ENCODE assay signal across 8 cellular contexts in the genomic region with DNA sequence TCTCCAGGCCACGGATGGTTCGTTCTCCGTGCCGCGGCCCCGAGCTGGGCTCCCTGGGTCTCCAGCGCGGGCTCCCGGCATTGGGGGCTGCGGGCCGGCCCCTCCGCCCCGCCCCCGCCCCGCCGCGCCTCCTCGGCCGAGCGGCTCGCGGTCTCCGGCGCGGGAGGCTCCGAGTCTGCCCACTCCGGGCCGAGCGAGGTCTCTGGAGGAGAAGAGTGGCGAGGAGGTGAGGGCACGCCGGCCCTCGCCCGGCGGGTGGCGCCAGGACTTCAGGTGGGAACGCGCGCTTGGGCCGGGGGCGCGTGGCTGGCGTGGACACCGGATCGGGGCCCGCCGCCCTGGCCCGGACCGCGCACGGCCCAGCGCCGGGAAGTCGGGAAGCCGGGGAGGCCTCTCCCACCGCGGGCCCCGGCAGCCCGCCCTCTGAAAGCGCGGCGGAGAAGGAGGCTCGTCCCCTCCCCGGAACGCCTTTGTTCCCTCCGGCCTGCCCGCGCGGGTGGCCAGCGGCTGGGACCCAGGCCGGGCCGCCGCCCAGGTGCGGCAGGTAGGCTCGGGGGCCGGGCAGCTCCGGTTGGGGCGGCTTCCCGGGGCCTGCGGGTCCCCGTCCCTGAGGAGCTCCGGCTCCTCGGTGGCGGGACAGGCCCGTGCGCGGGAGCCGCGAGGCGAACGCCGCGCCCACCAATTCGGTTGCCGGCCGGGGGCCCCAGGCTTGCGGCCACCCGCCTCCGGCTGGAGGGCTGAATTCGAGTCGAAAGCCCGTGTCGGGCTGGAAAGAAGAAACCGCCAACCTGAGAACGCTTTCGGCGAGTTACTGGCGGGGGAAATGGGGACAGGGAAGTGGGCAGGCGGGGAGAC. TPM values are rescaled to one million over a fixed set of nuclear protein-coding genes. Genes with fewer than 3 reads are reported as not detected.
DNase-seq lines count a peak whose midpoint lies in the region; ATAC-seq and FAIRE-seq lines count a peak whose summit lies in the region.

No MANE protein-coding gene starts in this region.

- H3K27me3 ChIP-seq in neuronal stem cell (ENCODE audit: control insufficient read depth in 3 of 3, insufficient read depth in 3 of 3, low read depth in 1 of 3, low read length in 3 of 3): peaks cover 0 to 27% (median 15%) of the 10 kb centered on the region in 3 experiments

- peak overlapping the region; percentile 77 for H2BK15ac ChIP-seq in neuronal stem cell (ENCODE audit: low read length)

- ATAC-seq in activated T-cell treated with anti-CD3 and anti-CD28 coated beads, Interleukin-2, amount 50 U/mL, for 72 hours (replicated peaks in 1 of 2): peak; percentile 70 to 72
- ATAC-seq in HG03432 (IDR thresholded peaks at IDR 0.05; ENCODE audit: unreplicated experiment) (no peak), HG03378 (IDR thresholded peaks at IDR 0.05; ENCODE audit: unreplicated experiment) (no peak), GM21529 (IDR thresholded peaks at IDR 0.05; ENCODE audit: unreplicated experiment) (no peak)

- H3K23ac ChIP-seq in neuronal stem cell (ENCODE audit: low read depth, low read length, poor library complexity): peak overlapping the region; percentile 49

- no CpG with 5 or more reads among the region's 109 CpGs for WGBS in neuronal stem cell (ENCODE audit: extremely low coverage in 2 of 2, insufficient read length in 2 of 2, insufficient replicate concordance in 1 of 2), 2 donors

- peak overlapping the region; percentile 97 for H3K9ac ChIP-seq in neuronal stem cell (ENCODE audit: low read depth, low read length, poor library complexity)

- no peaks in the 10 kb centered on the region for H3K9me3 ChIP-seq in neuronal stem cell (replicated peaks in 1 of 2; ENCODE audit: control insufficient read depth in 2 of 2, insufficient read depth in 1 of 2, low read depth in 1 of 2, low read length in 2 of 2)

- H3K36me3 Mint-ChIP-seq in activated T-cell treated with anti-CD3 and anti-CD28 coated beads, Interleukin-2, amount 50 U/mL, for 72 hours (ENCODE audit: insufficient read depth in 2 of 2): peaks cover 7 to 14% of the 10 kb centered on the region in 2 donors

- H3K4me1 Mint-ChIP-seq in activated T-cell treated with anti-CD3 and anti-CD28 coated beads, Interleukin-2, amount 50 U/mL, for 72 hours (ENCODE audit: low read depth): peaks cover 32% of the 10 kb centered on the region

- no peak overlapping the region for H2BK5ac ChIP-seq in neuronal stem cell (ENCODE audit: low read length)

- H3K4ac ChIP-seq in neuronal stem cell (ENCODE audit: low read length): peak overlapping the region; percentile 67

- peaks cover 0 to 24% of the 10 kb centered on the region in 2 donors for H3K36me3 ChIP-seq in neuronal stem cell (replicated peaks in 1 of 2; ENCODE audit: control insufficient read depth in 2 of 2, insufficient read depth in 2 of 2, low read length in 2 of 2)

- no peaks in the 10 kb centered on the region for H3K79me1 ChIP-seq in neuronal stem cell (ENCODE audit: low read depth, low read length)

- DNase-seq in GM03348 (ENCODE audit: low spot score): peak; percentile 40
- peak; percentile 46 for DNase-seq in LHCN-M2 (ENCODE audit: low read depth)
- DNase-seq in activated T-cell treated with anti-CD3 and anti-CD28 coated beads, Interleukin-2, amount 50 U/mL, for 72 hours: peak; percentile 49 to 59
- peak; percentile 25 to 30 for DNase-seq in frontal cortex (ENCODE audit: low spot score in 2 of 2)
- DNase-seq in neuronal stem cell (ENCODE audit: low spot score): no peak

- no peak overlapping the region for H4K8ac ChIP-seq in neuronal stem cell (ENCODE audit: low read depth, low read length)

- H3K9me3 Mint-ChIP-seq in activated T-cell treated with anti-CD3 and anti-CD28 coated beads, Interleukin-2, amount 50 U/mL, for 72 hours: no peaks in the 10 kb centered on the region

- H4K91ac ChIP-seq in neuronal stem cell (ENCODE audit: low read depth, low read length, poor library complexity): peak overlapping the region; percentile 89

- no peak for FAIRE-seq in frontal cortex (lab: Jason Lieb, UNC)

- peaks cover 2 to 5% of the 10 kb centered on the region in 2 donors for H3K4me1 ChIP-seq in neuronal stem cell (ENCODE audit: control insufficient read depth in 2 of 2, insufficient read depth in 1 of 2, low read depth in 1 of 2, low read length in 2 of 2)

- no peaks in the 10 kb centered on the region for H3K27me3 Mint-ChIP-seq in activated T-cell treated with anti-CD3 and anti-CD28 coated beads, Interleukin-2, amount 50 U/mL, for 72 hours (ENCODE audit: low read depth)

- peak overlapping the region; percentile 85 to 92 for H3K4me3 Mint-ChIP-seq in activated T-cell treated with anti-CD3 and anti-CD28 coated beads, Interleukin-2, amount 50 U/mL, for 72 hours

- peak overlapping the region; percentile 26 for H3K14ac ChIP-seq in neuronal stem cell (ENCODE audit: low read length)

- no peak overlapping the region for H2BK12ac ChIP-seq in neuronal stem cell (ENCODE audit: low read length)

- peak overlapping the region; percentile 73 for H3K27ac Mint-ChIP-seq in activated T-cell treated with anti-CD3 and anti-CD28 coated beads, Interleukin-2, amount 50 U/mL, for 72 hours

- H3K4me2 ChIP-seq in neuronal stem cell (ENCODE audit: insufficient read depth, low read length, poor library complexity, severe bottlenecking): peak overlapping the region; percentile 75

- no peak overlapping the region for H3K27ac ChIP-seq in neuronal stem cell (replicated peaks; ENCODE audit: low read length)

- H2BK120ac ChIP-seq in neuronal stem cell (ENCODE audit: low read depth, low read length): peak overlapping the region; percentile 21

- H2AFZ ChIP-seq in neuronal stem cell (ENCODE audit: low read length): peak overlapping the region; percentile 90

- peak overlapping the region; percentile 64 to 83 for H3K4me3 ChIP-seq in neuronal stem cell (ENCODE audit: low read length in 2 of 2)

- no peak overlapping the region for H2AK5ac ChIP-seq in neuronal stem cell (ENCODE audit: low read depth, low read length)

- H3K18ac ChIP-seq in neuronal stem cell (ENCODE audit: low read length): peak overlapping the region; percentile 95

RNA-seq across cellular contexts. Expression of a gene that starts 1.1 kb away (rescaled TPM):
- total RNA-seq in LHCN-M2 (2014; rRNA removed): 42.1 and 52.6 TPM in 2 replicates
- 5.9 TPM for polyA plus RNA-seq in LHCN-M2 (2012)
- total RNA-seq in activated T-cell treated with anti-CD3 and anti-CD28 coated beads, Interleukin-2, amount 50 U/mL, for 72 hours: 10 to 100 TPM; 14.4 to 17.3 TPM
- 19.2 TPM for total RNA-seq in frontal cortex
- polyA plus RNA-seq in neuronal stem cell (2013, experiment 1 of 2): 9.3 TPM
- polyA plus RNA-seq in neuronal stem cell (2013, experiment 2 of 2): 10.1 TPM

Comparison
In these comparisons a context has a peak if more than half of its experiments do, and no peak if none do; other contexts are left out.
1. ATAC-seq: peak in activated T-cell treated with anti-CD3 and anti-CD28 coated beads, Interleukin-2, amount 50 U/mL, for 72 hours (2 of 2); none in HG03432 (single experiment), HG03378 (single experiment) and GM21529 (single experiment).